In the genomic region with DNA sequence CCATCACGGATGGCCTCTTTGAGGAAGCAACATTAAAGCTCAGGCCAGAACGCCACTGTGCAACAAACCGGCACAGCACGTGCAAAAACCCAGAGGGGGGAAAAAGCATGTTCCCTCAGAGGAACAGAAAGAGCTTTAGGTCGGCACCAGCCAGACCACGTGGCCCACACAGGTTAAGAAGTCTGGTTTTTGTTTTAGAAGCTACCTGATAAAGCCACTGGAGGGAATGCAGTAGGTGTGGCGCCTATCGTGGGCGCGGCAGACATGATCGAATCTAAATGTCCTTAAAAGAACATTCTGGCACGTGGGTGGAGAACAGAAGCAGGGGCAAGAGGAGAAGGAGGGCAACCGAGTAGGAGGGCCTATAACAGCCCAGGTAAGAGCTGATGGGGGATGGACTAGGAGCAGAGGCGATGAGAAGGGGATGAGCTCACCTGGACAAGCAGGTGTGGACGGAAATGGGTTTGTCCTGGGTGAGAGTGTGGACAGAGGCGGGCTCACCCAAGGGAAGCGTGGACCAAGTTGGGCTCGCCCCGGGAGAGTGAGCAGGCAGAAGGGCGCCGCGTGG, we compare ENCODE assay signal across 9 cellular contexts. TPM values are rescaled to one million over a fixed set of nuclear protein-coding genes. Genes with fewer than 3 reads are reported as not detected.
DNase-seq lines count a peak whose midpoint lies in the region; ATAC-seq, FAIRE-seq and TF ChIP-seq lines count a peak whose summit lies in the region.
"Not testable (repeated sequence)": the region's sequence is repeated elsewhere in the genome, so short reads cannot be mapped to it uniquely, and the experiment has no call there.
"Had no signal": no experiment of that assay in that cellular context is flagged by ENCODE, and none has a peak within 500 bp of the region (broad histone marks: within the 10 kb centered on the region; RNA-seq: fewer than 3 reads in every experiment).

No MANE protein-coding gene starts in this region.

- H3K27me3 ChIP-seq in SK-N-SH (ENCODE audit: insufficient read depth); mesendoderm (ENCODE audit: insufficient read depth, low read length, poor library complexity); skeletal muscle satellite cell (ENCODE audit: control insufficient read depth, insufficient read depth, low read length): not testable (repeated sequence)

- not testable (repeated sequence) for H4K5ac ChIP-seq in mesendoderm (ENCODE audit: low read length)

- H3K4me2 ChIP-seq in A549 (peak overlapping the region; percentile 54), SK-N-SH (peak overlapping the region; percentile 50; the same call in 1 of the 2 replicates), mesendoderm (ENCODE audit: low read length) (peak overlapping the region; percentile 84), skeletal muscle satellite cell (ENCODE audit: low read length) (peak overlapping the region; percentile 91)

- H3K9me3 ChIP-seq in A549; SK-N-SH; skeletal muscle satellite cell (replicated peaks; ENCODE audit: low read length): not testable (repeated sequence)

- H3K4me3 ChIP-seq in A549 (peak overlapping the region; percentile 73), SK-N-SH (ENCODE audit: low read depth in 2 of 2, low read length in 1 of 2) (peak overlapping the region; percentile 51 to 56; a peak in 3 of 4 replicates), astrocyte of the spinal cord (ENCODE audit: low read depth, low read length) (peak overlapping the region; percentile 60), fibroblast of villous mesenchyme (ENCODE audit: low read depth, low read length) (peak overlapping the region; percentile 71), mesendoderm (ENCODE audit: low read length) (peak overlapping the region; percentile 64), skeletal muscle satellite cell (ENCODE audit: low read length) (peak overlapping the region; percentile 91)

- not testable (repeated sequence) for H3K18ac ChIP-seq in mesendoderm (ENCODE audit: low read length)

- TF ChIP-seq RAD21 in A549 (conservative IDR thresholded peaks at IDR 0.05 in 1 of 2, IDR thresholded peaks at IDR 0.05 in 1 of 2); SK-N-SH (IDR thresholded peaks at IDR 0.05; ENCODE audit: low read length): not testable (repeated sequence)

- not testable (repeated sequence) for H2AFZ ChIP-seq in SK-N-SH (ENCODE audit: low read depth)

- ATAC-seq in A549 (peak in 1 of 2 experiments; percentile 23; a peak in 3 of 6 replicates), GM18868 (IDR thresholded peaks at IDR 0.05; ENCODE audit: unreplicated experiment) (peak; percentile 21), HG03432 (IDR thresholded peaks at IDR 0.05; ENCODE audit: unreplicated experiment) (peak; percentile 25)

- H3K9ac ChIP-seq in SK-N-SH (peak overlapping the region; percentile 61; the same call in 1 of the 2 replicates), mesendoderm (ENCODE audit: low read length) (peak overlapping the region; percentile 85), skeletal muscle satellite cell (ENCODE audit: low read depth, low read length) (peak overlapping the region; percentile 89)

- H3K4me1 ChIP-seq in A549; SK-N-SH (ENCODE audit: control insufficient read depth in 1 of 2, insufficient read depth in 2 of 2, low read depth in 1 of 2, low read length in 1 of 2); mesendoderm (ENCODE audit: control insufficient read depth, low read depth, low read length); skeletal muscle satellite cell (ENCODE audit: control insufficient read depth, insufficient read depth, low read length): not testable (repeated sequence)

- not testable (repeated sequence) for TF ChIP-seq POLR2A in A549 (IDR thresholded peaks at IDR 0.05; ENCODE audit: low read length)

- POLR2A ChIA-PET in A549 (lab: Yijun Ruan, JAX) = not testable (repeated sequence)
- POLR2A ChIA-PET in SK-N-SH (lab: Yijun Ruan, JAX) = interaction anchor here (1.1 kb wide), 1 partner anchor 13 kb away, joined by 3 read pairs; no protein-coding TSS in a partner anchor

- not testable (repeated sequence) for H4K20me1 ChIP-seq in SK-N-SH (ENCODE audit: insufficient read depth)

- not testable (repeated sequence) for TF ChIP-seq EP300 in A549 (IDR thresholded peaks at IDR 0.05); SK-N-SH (IDR thresholded peaks at IDR 0.05; ENCODE audit: borderline replicate concordance in 1 of 2, low read depth in 1 of 2, low read length in 1 of 2)

- H4K8ac ChIP-seq in mesendoderm (ENCODE audit: low read depth, low read length) = not testable (repeated sequence)

- DNase-seq in A549 (ENCODE audit: low read depth in 1 of 2, low spot score in 1 of 2); SK-N-SH; astrocyte of the spinal cord (ENCODE audit: low read depth, low spot score); fibroblast of villous mesenchyme (ENCODE audit: low read depth); mesendoderm: not testable (repeated sequence)

- not testable (repeated sequence) for H3K79me2 ChIP-seq in SK-N-SH (ENCODE audit: insufficient read depth); mesendoderm (ENCODE audit: control insufficient read depth, insufficient read depth, low read length)

- H3K36me3 ChIP-seq in SK-N-SH (replicated peaks in 1 of 2; ENCODE audit: control insufficient read depth in 1 of 2, insufficient read depth in 2 of 2, low read length in 1 of 2) (peaks cover 0 to 16% of the 10 kb centered on the region in 2 experiments), mesendoderm (ENCODE audit: control insufficient read depth, insufficient read depth, low read length) (peaks cover 16% of the 10 kb centered on the region), skeletal muscle satellite cell (ENCODE audit: insufficient read depth, low read length) (peaks cover 45% of the 10 kb centered on the region)

- in situ Hi-C loops in astrocyte of the spinal cord (cut with HindIII; ENCODE audit: low sequenced_read_pairs) = not testable (repeated sequence)

- 5% methylated on average over 8 of the region's 22 CpGs for WGBS in A549 (ENCODE audit: missing lambda C conversion rate)
- 0% methylated on average over 2 of the region's 22 CpGs for WGBS in SK-N-SH (ENCODE audit: low lambda C conversion rate)
- no CpG with 5 or more reads among the region's 22 CpGs for WGBS in mesendoderm (ENCODE audit: extremely low coverage, insufficient coverage, low lambda C conversion rate)

- H3K27ac ChIP-seq in A549 = peak overlapping the region; percentile 81 to 97
- not testable (repeated sequence) for H3K27ac ChIP-seq in SK-N-SH (ENCODE audit: low read depth in 2 of 2, low read length in 1 of 2); mesendoderm (ENCODE audit: low read depth, low read length)

- not testable (repeated sequence) for H2BK15ac ChIP-seq in mesendoderm (replicated peaks; ENCODE audit: low read depth)

- H3K23ac ChIP-seq in mesendoderm (ENCODE audit: low read length) = not testable (repeated sequence)

- CTCF ChIA-PET in A549 (lab: Yijun Ruan, JAX); SK-N-SH (lab: Yijun Ruan, JAX): not testable (repeated sequence)

- not testable (repeated sequence) for H3K9me2 ChIP-seq in SK-N-SH

- H3F3A ChIP-seq in SK-N-SH (replicated peaks; ENCODE audit: insufficient read depth) = not testable (repeated sequence)

- not testable (repeated sequence) for H3K4ac ChIP-seq in mesendoderm (ENCODE audit: low read depth, low read length)

- not testable (repeated sequence) for H3K79me1 ChIP-seq in mesendoderm (ENCODE audit: low read length)

- TF ChIP-seq CTCF in A549 (IDR thresholded peaks at IDR 0.05); SK-N-SH (IDR thresholded peaks at IDR 0.05); astrocyte of the spinal cord (IDR thresholded peaks at IDR 0.05; ENCODE audit: low read depth, low read length); fibroblast of villous mesenchyme (IDR thresholded peaks at IDR 0.05; ENCODE audit: insufficient read depth, low read depth, low read length): not testable (repeated sequence)

- H2AK5ac ChIP-seq in mesendoderm (ENCODE audit: low read length) = not testable (repeated sequence)

- FAIRE-seq in A549 (lab: Jason Lieb, UNC) = not testable (repeated sequence)

- H2BK120ac ChIP-seq in mesendoderm (ENCODE audit: low read depth, low read length) = not testable (repeated sequence)

- peak overlapping the region; percentile 87 for H3K56ac ChIP-seq in mesendoderm (ENCODE audit: low read length)

- H2BK5ac ChIP-seq in mesendoderm (ENCODE audit: low read length) = not testable (repeated sequence)

RNA-seq across cellular contexts. Expression of a gene that starts 27.5 kb away (rescaled TPM):
- polyA plus RNA-seq in A549 (2011; rRNA removed) = 0.14 and 0.20 TPM in 2 replicates
- 0.08 and 0.23 TPM in 2 replicates for polyA plus RNA-seq in A549 (2012; cell fraction: cytosol; rRNA removed)
- polyA plus RNA-seq in A549 (2012; cell fraction: nucleus; rRNA removed) = 0.25 and 0.95 TPM in 2 replicates
- 0.21 to 0.42 TPM (median 0.38 TPM) in 3 replicates for polyA plus RNA-seq in A549 (2017; fragmentation: RNase III; extraction: RNeasy Plus Mini Kit Qiagen cat#74134 plus additional on column Dnase treatment)
- 1.1 TPM in 1 of 2 replicates, not detected in the other for polyA minus RNA-seq in A549 (2011; rRNA and poly(A)+ RNA removed)
- 3.1 and 3.8 TPM in 2 replicates for polyA plus RNA-seq in SK-N-SH (2012; rRNA removed)
- polyA plus RNA-seq in SK-N-SH (2012; cell fraction: cytosol; rRNA removed) = 2.5 and 3.4 TPM in 2 replicates
- 3.9 and 4.6 TPM in 2 replicates for polyA plus RNA-seq in SK-N-SH (2012; cell fraction: nucleus; rRNA removed)
- 2.2 and 2.3 TPM in 2 replicates for total RNA-seq in fibroblast of villous mesenchyme
- polyA plus RNA-seq in mesendoderm (2013, experiment 1 of 2) = 1.5 TPM
- polyA plus RNA-seq in mesendoderm (2013, experiment 2 of 2) = 1.2 TPM
- total RNA-seq in skeletal muscle satellite cell (2012; rRNA removed) = 7.6 TPM in 2 replicates
- total RNA-seq: A172 had no signal

RNA-seq across cellular contexts. Expression of a gene that starts 33.4 kb away (rescaled TPM):
- polyA plus RNA-seq in A549 (2011; rRNA removed) = 31.8 and 42.0 TPM in 2 replicates
- 23.8 and 30.2 TPM in 2 replicates for polyA plus RNA-seq in A549 (2012; cell fraction: cytosol; rRNA removed)
- 27.7 and 37.2 TPM in 2 replicates for polyA plus RNA-seq in A549 (2012; cell fraction: nucleus; rRNA removed)
- polyA plus RNA-seq in A549 (2017; fragmentation: RNase III; extraction: RNeasy Plus Mini Kit Qiagen cat#74134 plus additional on column Dnase treatment) = 29.8 to 31.5 TPM (median 31.0 TPM) in 3 replicates
- 33.8 and 34.7 TPM in 2 replicates for polyA minus RNA-seq in A549 (2011; rRNA and poly(A)+ RNA removed)
- 18.8 and 21.6 TPM in 2 replicates for polyA plus RNA-seq in SK-N-SH (2012; rRNA removed)
- polyA plus RNA-seq in SK-N-SH (2012; cell fraction: cytosol; rRNA removed) = 13.3 and 16.1 TPM in 2 replicates
- polyA plus RNA-seq in SK-N-SH (2012; cell fraction: nucleus; rRNA removed) = 29.7 and 30.3 TPM in 2 replicates
- 22.5 and 26.3 TPM in 2 replicates for total RNA-seq in fibroblast of villous mesenchyme
- polyA plus RNA-seq in mesendoderm (2013, experiment 1 of 2) = 48.7 TPM
- 47.6 TPM for polyA plus RNA-seq in mesendoderm (2013, experiment 2 of 2)
- 20.5 and 21.0 TPM in 2 replicates for total RNA-seq in skeletal muscle satellite cell (2012; rRNA removed)

RNA-seq across cellular contexts. Expression of a gene that starts 59.1 kb away (rescaled TPM):
- not detected in 2 replicates for polyA plus RNA-seq in A549 (2011; rRNA removed)
- not detected in 2 replicates for polyA plus RNA-seq in A549 (2012; cell fraction: cytosol; rRNA removed)
- not detected in 2 replicates for polyA plus RNA-seq in A549 (2012; cell fraction: nucleus; rRNA removed)
- polyA plus RNA-seq in A549 (2017; fragmentation: RNase III; extraction: RNeasy Plus Mini Kit Qiagen cat#74134 plus additional on column Dnase treatment) = not detected in 3 replicates
- polyA minus RNA-seq in A549 (2011; rRNA and poly(A)+ RNA removed) = 0.87 and 1.3 TPM in 2 replicates
- not detected in 2 replicates for polyA plus RNA-seq in SK-N-SH (2012; rRNA removed)
- not detected in 2 replicates for polyA plus RNA-seq in SK-N-SH (2012; cell fraction: cytosol; rRNA removed)
- 0.07 TPM in 1 of 2 replicates, not detected in the other for polyA plus RNA-seq in SK-N-SH (2012; cell fraction: nucleus; rRNA removed)
- total RNA-seq in fibroblast of villous mesenchyme = 0.43 and 0.64 TPM in 2 replicates
- not detected for polyA plus RNA-seq in mesendoderm (2013, experiment 1 of 2)
- not detected for polyA plus RNA-seq in mesendoderm (2013, experiment 2 of 2)
- 0.22 and 1.3 TPM in 2 replicates for total RNA-seq in skeletal muscle satellite cell (2012; rRNA removed)
- total RNA-seq: A172 had no signal
